In genomic region chr4:26987191-26987590, GRCh38 we compare ENCODE assay signal across 22 cellular contexts.
DNase-seq lines count a peak whose midpoint lies in the region; ATAC-seq, FAIRE-seq and TF ChIP-seq lines count a peak whose summit lies in the region.
"Had no signal": no experiment of that assay in that cellular context is flagged by ENCODE, and none has a peak within 500 bp of the region (broad histone marks: within the 10 kb centered on the region; RNA-seq: fewer than 3 reads in every experiment).

No MANE protein-coding gene starts in this region.

- intact Hi-C loops in natural killer cell (cut with micrococcal nuclease): no loop called here

- H3K36me3 Mint-ChIP-seq in natural killer cell (no peaks in the 10 kb centered on the region), WTC11 (no peaks in the 10 kb centered on the region; the same call in 1 of the 2 replicates), memory B cell (peaks cover 29% of the 10 kb centered on the region)
- peaks cover 6% of the 10 kb centered on the region for H3K36me3 Mint-ChIP-seq in natural killer cell treated with Interleukin-12 subunit alpha and Interleukin-12 subunit beta and Interleukin-15 and Interleukin-18, amount 100 ng/mL, for 72 hours

- no peak for FAIRE-seq in urothelium cell line (lab: Jason Lieb, UNC)
- FAIRE-seq: keratinocyte had no signal

- H3K9me3 Mint-ChIP-seq in natural killer cell (no peaks in the 10 kb centered on the region), WTC11 (peaks cover 11% of the 10 kb centered on the region), memory B cell (peaks cover 9% of the 10 kb centered on the region)
- H3K9me3 Mint-ChIP-seq in natural killer cell treated with Interleukin-12 subunit alpha and Interleukin-12 subunit beta and Interleukin-15 and Interleukin-18, amount 100 ng/mL, for 72 hours: peaks cover 4% of the 10 kb centered on the region

- no peak for TF ChIP-seq CTCF in natural killer cell (IDR thresholded peaks at IDR 0.05)
- no peak for TF ChIP-seq CTCF in WTC11 (IDR thresholded peaks at IDR 0.05)

- H3K27me3 Mint-ChIP-seq in natural killer cell (ENCODE audit: low read depth in 2 of 2): no peaks in the 10 kb centered on the region
- no peaks in the 10 kb centered on the region for H3K27me3 Mint-ChIP-seq in natural killer cell treated with Interleukin-12 subunit alpha and Interleukin-12 subunit beta and Interleukin-15 and Interleukin-18, amount 100 ng/mL, for 72 hours
- no peaks in the 10 kb centered on the region for H3K27me3 Mint-ChIP-seq in WTC11 (ENCODE audit: low read depth)
- no peaks in the 10 kb centered on the region for H3K27me3 Mint-ChIP-seq in memory B cell

- POLR2A ChIA-PET in WTC11 (lab: Charles Lee): no interaction called here

- H3K4me3 Mint-ChIP-seq in natural killer cell (no peak overlapping the region), WTC11 (no peak overlapping the region), memory B cell (no peak overlapping the region)
- no peak overlapping the region for H3K4me3 Mint-ChIP-seq in natural killer cell treated with Interleukin-12 subunit alpha and Interleukin-12 subunit beta and Interleukin-15 and Interleukin-18, amount 100 ng/mL, for 72 hours

- DNase-seq in natural killer cell: no peak
- DNase-seq in natural killer cell treated with Interleukin-12 subunit alpha and Interleukin-12 subunit beta and Interleukin-15 and Interleukin-18, amount 100 ng/mL, for 72 hours (ENCODE audit: low spot score): no peak
- DNase-seq in WTC11 (ENCODE audit: low spot score): no peak
- DNase-seq in memory B cell (ENCODE audit: low spot score in 2 of 2): no peak
- no peak for DNase-seq in GF-D8 (lab: John Stamatoyannopoulos, UW)
- DNase-seq in SKM-1 treated with dmso at 0.1 percent for 144 hours (lab: John Stamatoyannopoulos, UW; ENCODE audit: unreplicated experiment): no peak
- DNase-seq in urothelium cell line (ENCODE audit: low spot score): no peak
- DNase-seq: CD8-positive, alpha-beta memory T cell; dermis blood vessel endothelial cell; DND-41; foreskin fibroblast; hippocampal formation; Kasumi-1; lower lobe of right lung; NCI-H1105; NCI-H526 treated with DMSO at 0.1 percent for 48 hours; psoas muscle; stimulated activated CD4-positive, alpha-beta T cell treated with anti-CD3 and anti-CD28 coated beads, Interleukin-2, amount 100 ng/mL, for 48 hours; substantia nigra had no signal

- H3K27ac Mint-ChIP-seq in natural killer cell (peak overlapping the region; percentile 49 to 50), WTC11 (peak overlapping the region; percentile 18; the same call in 1 of the 2 replicates), memory B cell (peak overlapping the region; percentile 85)
- peak overlapping the region in 1 of 2 donors; percentile 50 for H3K27ac Mint-ChIP-seq in natural killer cell treated with Interleukin-12 subunit alpha and Interleukin-12 subunit beta and Interleukin-15 and Interleukin-18, amount 100 ng/mL, for 72 hours

- CTCF ChIA-PET in WTC11 (lab: Charles Lee): no interaction called here

- H3K4me1 Mint-ChIP-seq in natural killer cell (peaks cover 43% of the 10 kb centered on the region in 2 donors), WTC11 (peaks cover 13% of the 10 kb centered on the region), memory B cell (peaks cover 32% of the 10 kb centered on the region)
- peaks cover 24% of the 10 kb centered on the region in 2 donors for H3K4me1 Mint-ChIP-seq in natural killer cell treated with Interleukin-12 subunit alpha and Interleukin-12 subunit beta and Interleukin-15 and Interleukin-18, amount 100 ng/mL, for 72 hours (ENCODE audit: low read depth in 2 of 2)

- no peak for ATAC-seq in natural killer cell
- ATAC-seq in natural killer cell treated with Interleukin-12 subunit alpha and Interleukin-12 subunit beta and Interleukin-15 and Interleukin-18, amount 100 ng/mL, for 72 hours: no peak
- no peak for ATAC-seq in WTC11
- no peak for ATAC-seq in memory B cell (ENCODE audit: low read depth)
- ATAC-seq in HG02840 (IDR thresholded peaks at IDR 0.05; ENCODE audit: low FRiP score, unreplicated experiment): no peak
- ATAC-seq: psoas muscle, Right ventricle myocardium inferior had no signal

TF ChIP-seq in WTC11, 78 proteins besides CTCF, POLR2A, EP300 and RAD21:
- TF ChIP-seq E2F5 (CRISPR knock-in tag; IDR thresholded peaks at IDR 0.05): no peak
- no peak for TF ChIP-seq NR3C1 (CRISPR knock-in tag; conservative IDR thresholded peaks at IDR 0.05; ENCODE audit: low read depth)
- no peak for TF ChIP-seq ZNF416 (CRISPR knock-in tag; IDR thresholded peaks at IDR 0.05)
- no peak for TF ChIP-seq MXD4 (CRISPR knock-in tag; IDR thresholded peaks at IDR 0.05; ENCODE audit: borderline replicate concordance)
- TF ChIP-seq ERG (CRISPR knock-in tag; IDR thresholded peaks at IDR 0.05): no peak
- no peak for TF ChIP-seq RELA (CRISPR knock-in tag; IDR thresholded peaks at IDR 0.05; ENCODE audit: borderline replicate concordance)
- no peak for TF ChIP-seq ZBTB21 (CRISPR knock-in tag; IDR thresholded peaks at IDR 0.05; ENCODE audit: borderline replicate concordance)
- TF ChIP-seq PREB (CRISPR knock-in tag; IDR thresholded peaks at IDR 0.05; ENCODE audit: borderline replicate concordance): no peak
- no peak for TF ChIP-seq IRF1 (CRISPR knock-in tag; IDR thresholded peaks at IDR 0.05)
